Comparison of ENCODE assay signal across 38 cellular contexts in genomic region chr6:71676298-71676697, GRCh38.
"Had no signal": no experiment of that assay in that cellular context is flagged by ENCODE, and none has a peak within 500 bp of the region (broad histone marks: within the 10 kb centered on the region; RNA-seq: fewer than 3 reads in every experiment).

No MANE protein-coding gene starts in this region.

- ATAC-seq: activated CD4-positive, alpha-beta T cell treated with anti-CD3 and anti-CD28 coated beads for 36 hours; activated CD8-positive, alpha-beta memory T cell treated with anti-CD3 and anti-CD28 coated beads, Interleukin-2, amount 10 ng/mL, durations not matched to agents 7 days and 5 days; activated CD8-positive, alpha-beta T cell treated with anti-CD3 and anti-CD28 coated beads, Interleukin-2, amount 10 ng/mL, durations not matched to agents 7 days and 5 days; activated naive CD8-positive, alpha-beta T cell treated with anti-CD3 and anti-CD28 coated beads, Interleukin-2, amount 50 U/mL, for 24 hours; body of pancreas; effector memory CD8-positive, alpha-beta T cell; gastroesophageal sphincter; heart right ventricle; T-helper 17 cell had no signal

- H3K4me1 ChIP-seq: adrenal gland, body of pancreas, esophagus squamous epithelium, gastroesophageal sphincter had no signal

- H3K36me3 ChIP-seq: adrenal gland, esophagus squamous epithelium, gastroesophageal sphincter, heart right ventricle, WERI-Rb-1 had no signal

- H3K27me3 Mint-ChIP-seq: activated CD4-positive, alpha-beta memory T cell treated with anti-CD3 and anti-CD28 coated beads for 36 hours; activated CD4-positive, alpha-beta T cell treated with anti-CD3 and anti-CD28 coated beads for 36 hours; activated CD4-positive, alpha-beta T cell treated with anti-CD3 and anti-CD28 coated beads, Interleukin-2, amount 10 ng/mL, durations not matched to agents 24 days and 14 days; activated CD8-positive, alpha-beta memory T cell treated with anti-CD3 and anti-CD28 coated beads, Interleukin-2, amount 10 ng/mL, durations not matched to agents 7 days and 5 days; activated naive CD4-positive, alpha-beta T cell treated with anti-CD3 and anti-CD28 coated beads, Interleukin-2, amount 50 U/mL, for 24 hours; activated naive CD8-positive, alpha-beta T cell treated with anti-CD3 and anti-CD28 coated beads for 36 hours; activated naive CD8-positive, alpha-beta T cell treated with anti-CD3 and anti-CD28 coated beads, Interleukin-2, amount 50 U/mL, for 24 hours; effector memory CD8-positive, alpha-beta T cell; T-helper 17 cell had no signal

- FAIRE-seq: colon, endometrium, endothelial cell of umbilical vein had no signal

- H3K9me3 Mint-ChIP-seq: activated CD4-positive, alpha-beta memory T cell treated with anti-CD3 and anti-CD28 coated beads for 36 hours; activated CD4-positive, alpha-beta T cell treated with anti-CD3 and anti-CD28 coated beads, Interleukin-2, amount 10 ng/mL, durations not matched to agents 24 days and 14 days; activated naive CD4-positive, alpha-beta T cell treated with anti-CD3 and anti-CD28 coated beads, Interleukin-2, amount 50 U/mL, for 24 hours; activated naive CD8-positive, alpha-beta T cell treated with anti-CD3 and anti-CD28 coated beads for 36 hours; activated naive CD8-positive, alpha-beta T cell treated with anti-CD3 and anti-CD28 coated beads, Interleukin-2, amount 50 U/mL, for 24 hours; activated T-helper 1 cell treated with anti-CD3 and anti-CD28 coated beads, Interleukin-12 subunit alpha, Interleukin-12 subunit beta, Interleukin-2, Interleukin-4 antibody, amounts not matched to agents 30 ng/mL and 10 ng/mL and 1 ng/mL, durations not matched to agents 14 hours and 24 hours and 36 hours; activated T-helper 2 cell treated with anti-CD3 and anti-CD28 coated beads, Interferon-gamma antibody, Interleukin-2, Interleukin-4, amounts not matched to agents 10 μg/mL and 5 μg/mL and 100 μg/mL, durations not matched to agents 14 hours and 24 hours and 36 hours; T-helper 2 cell treated with Interferon-gamma antibody and Interleukin-4, amounts not matched to agents 5 μg/mL and 100 μg/mL, for 36 hours had no signal

- H3K4me1 Mint-ChIP-seq: activated CD4-positive, alpha-beta T cell treated with anti-CD3 and anti-CD28 coated beads for 36 hours; activated CD4-positive, alpha-beta T cell treated with anti-CD3 and anti-CD28 coated beads, Interleukin-2, amount 10 ng/mL, durations not matched to agents 24 days and 14 days; activated CD8-positive, alpha-beta memory T cell treated with anti-CD3 and anti-CD28 coated beads, Interleukin-2, amount 10 ng/mL, durations not matched to agents 7 days and 5 days; activated naive CD4-positive, alpha-beta T cell treated with anti-CD3 and anti-CD28 coated beads, Interleukin-2, amount 50 U/mL, for 24 hours; activated naive CD8-positive, alpha-beta T cell treated with anti-CD3 and anti-CD28 coated beads for 36 hours; activated naive CD8-positive, alpha-beta T cell treated with anti-CD3 and anti-CD28 coated beads, Interleukin-2, amount 50 U/mL, for 24 hours; T-helper 17 cell had no signal

- H3K4me3 Mint-ChIP-seq: activated CD4-positive, alpha-beta memory T cell treated with anti-CD3 and anti-CD28 coated beads for 36 hours; activated CD4-positive, alpha-beta T cell treated with anti-CD3 and anti-CD28 coated beads for 36 hours; activated CD4-positive, alpha-beta T cell treated with anti-CD3 and anti-CD28 coated beads, Interleukin-2, amount 10 ng/mL, durations not matched to agents 24 days and 14 days; activated CD8-positive, alpha-beta memory T cell treated with anti-CD3 and anti-CD28 coated beads, Interleukin-2, amount 10 ng/mL, durations not matched to agents 7 days and 5 days; activated CD8-positive, alpha-beta T cell treated with anti-CD3 and anti-CD28 coated beads, Interleukin-2, amount 10 ng/mL, durations not matched to agents 7 days and 5 days; activated naive CD4-positive, alpha-beta T cell treated with anti-CD3 and anti-CD28 coated beads for 36 hours; activated naive CD4-positive, alpha-beta T cell treated with anti-CD3 and anti-CD28 coated beads, Interleukin-2, amount 50 U/mL, for 24 hours; activated naive CD8-positive, alpha-beta T cell treated with anti-CD3 and anti-CD28 coated beads for 36 hours; activated naive CD8-positive, alpha-beta T cell treated with anti-CD3 and anti-CD28 coated beads, Interleukin-2, amount 50 U/mL, for 24 hours; activated T-helper 1 cell treated with anti-CD3 and anti-CD28 coated beads, Interleukin-12 subunit alpha, Interleukin-12 subunit beta, Interleukin-2, Interleukin-4 antibody, amounts not matched to agents 30 ng/mL and 10 ng/mL and 1 ng/mL, durations not matched to agents 14 hours and 24 hours and 36 hours; effector memory CD8-positive, alpha-beta T cell; T-helper 17 cell; T-helper 2 cell treated with Interferon-gamma antibody and Interleukin-4, amounts not matched to agents 5 μg/mL and 100 μg/mL, for 36 hours had no signal

- H3K9me3 ChIP-seq: adrenal gland, body of pancreas, esophagus squamous epithelium, gastroesophageal sphincter, heart right ventricle had no signal

- H3K4me3 ChIP-seq: adrenal gland, body of pancreas, esophagus squamous epithelium, gastroesophageal sphincter, heart right ventricle had no signal

- H3K27ac Mint-ChIP-seq: activated CD4-positive, alpha-beta memory T cell treated with anti-CD3 and anti-CD28 coated beads for 36 hours; activated CD4-positive, alpha-beta T cell treated with anti-CD3 and anti-CD28 coated beads for 36 hours; activated CD4-positive, alpha-beta T cell treated with anti-CD3 and anti-CD28 coated beads, Interleukin-2, amount 10 ng/mL, durations not matched to agents 24 days and 14 days; activated CD8-positive, alpha-beta memory T cell treated with anti-CD3 and anti-CD28 coated beads, Interleukin-2, amount 10 ng/mL, durations not matched to agents 7 days and 5 days; activated CD8-positive, alpha-beta T cell treated with anti-CD3 and anti-CD28 coated beads, Interleukin-2, amount 10 ng/mL, durations not matched to agents 7 days and 5 days; activated naive CD4-positive, alpha-beta T cell treated with anti-CD3 and anti-CD28 coated beads for 36 hours; activated naive CD4-positive, alpha-beta T cell treated with anti-CD3 and anti-CD28 coated beads, Interleukin-2, amount 50 U/mL, for 24 hours; activated naive CD8-positive, alpha-beta T cell treated with anti-CD3 and anti-CD28 coated beads for 36 hours; activated naive CD8-positive, alpha-beta T cell treated with anti-CD3 and anti-CD28 coated beads, Interleukin-2, amount 50 U/mL, for 24 hours; activated T-helper 1 cell treated with anti-CD3 and anti-CD28 coated beads, Interleukin-12 subunit alpha, Interleukin-12 subunit beta, Interleukin-2, Interleukin-4 antibody, amounts not matched to agents 30 ng/mL and 10 ng/mL and 1 ng/mL, durations not matched to agents 14 hours and 24 hours and 36 hours; activated T-helper 2 cell treated with anti-CD3 and anti-CD28 coated beads, Interferon-gamma antibody, Interleukin-2, Interleukin-4, amounts not matched to agents 10 μg/mL and 5 μg/mL and 100 μg/mL, durations not matched to agents 14 hours and 24 hours and 36 hours; effector memory CD8-positive, alpha-beta T cell; T-helper 17 cell; T-helper 2 cell treated with Interferon-gamma antibody and Interleukin-4, amounts not matched to agents 5 μg/mL and 100 μg/mL, for 36 hours had no signal

- H3K36me3 Mint-ChIP-seq: activated CD4-positive, alpha-beta memory T cell treated with anti-CD3 and anti-CD28 coated beads for 36 hours; activated CD8-positive, alpha-beta memory T cell treated with anti-CD3 and anti-CD28 coated beads, Interleukin-2, amount 10 ng/mL, durations not matched to agents 7 days and 5 days; activated naive CD4-positive, alpha-beta T cell treated with anti-CD3 and anti-CD28 coated beads, Interleukin-2, amount 50 U/mL, for 24 hours; activated naive CD8-positive, alpha-beta T cell treated with anti-CD3 and anti-CD28 coated beads for 36 hours had no signal

- H3K27me3 ChIP-seq: adrenal gland, body of pancreas, esophagus squamous epithelium, gastroesophageal sphincter, heart right ventricle had no signal

- H3K27ac ChIP-seq: adrenal gland, body of pancreas, epithelial cell of prostate, esophagus squamous epithelium, gastroesophageal sphincter, heart right ventricle, WERI-Rb-1 had no signal

- DNase-seq: activated CD4-positive, alpha-beta memory T cell treated with anti-CD3 and anti-CD28 coated beads for 36 hours; activated CD4-positive, alpha-beta T cell treated with anti-CD3 and anti-CD28 coated beads for 36 hours; activated CD4-positive, alpha-beta T cell treated with anti-CD3 and anti-CD28 coated beads, Interleukin-2, amount 10 ng/mL, durations not matched to agents 24 days and 14 days; activated CD4-positive, CD25-positive, alpha-beta regulatory T cell; activated CD4-positive, CD25-positive, alpha-beta regulatory T cell treated with anti-CD3 and anti-CD28 coated beads, Interleukin-2, amount 50 U/mL, for 72 hours; activated CD8-positive, alpha-beta memory T cell treated with anti-CD3 and anti-CD28 coated beads, Interleukin-2, amount 10 ng/mL, durations not matched to agents 7 days and 5 days; activated CD8-positive, alpha-beta memory T cell treated with anti-CD3 and anti-CD28 coated beads, Interleukin-2, amount 50 U/mL, for 4 hours; activated CD8-positive, alpha-beta T cell treated with anti-CD3 and anti-CD28 coated beads, Interleukin-2, amount 10 ng/mL, durations not matched to agents 7 days and 5 days; activated effector memory CD4-positive, alpha-beta T cell treated with anti-CD3 and anti-CD28 coated beads, Interleukin-2, amount 50 U/mL, for 16 hours; activated naive CD4-positive, alpha-beta T cell treated with anti-CD3 and anti-CD28 coated beads for 36 hours; activated naive CD8-positive, alpha-beta T cell treated with anti-CD3 and anti-CD28 coated beads for 36 hours; activated naive CD8-positive, alpha-beta T cell treated with anti-CD3 and anti-CD28 coated beads, Interleukin-2, amount 50 U/mL, for 24 hours; activated T-cell treated with anti-CD3 and anti-CD28 coated beads, Interleukin-2, amount 50 U/mL, for 1 hour; activated T-cell treated with anti-CD3 and anti-CD28 coated beads, Interleukin-2, amount 50 U/mL, for 48 hours; adrenal gland; amygdala; aorta; body of pancreas; caudate nucleus; cortex of kidney; dermis blood vessel endothelial cell; effector CD4-positive, alpha-beta T cell; effector memory CD8-positive, alpha-beta T cell; esophagus squamous epithelium; foreskin melanocyte; heart right ventricle; T-helper 17 cell; T1000; WERI-Rb-1 had no signal
